ENCODE assay signal across 8 cellular contexts in genomic region chr6:116695398-116695797, GRCh38. TPM values are rescaled to one million over a fixed set of nuclear protein-coding genes. Genes with fewer than 3 reads are reported as not detected.
DNase-seq lines count a peak whose midpoint lies in the region; ATAC-seq and TF ChIP-seq lines count a peak whose summit lies in the region.

No MANE protein-coding gene starts in this region.

- H3K36me3 ChIP-seq in tibial nerve (peaks cover 0 to 36% (median 0%) of the 10 kb centered on the region in 3 donors), sigmoid colon (peaks cover 0 to 29% (median 0%) of the 10 kb centered on the region in 4 donors), GM23248 (ENCODE audit: low read depth) (0 out of 2 replicates have a peak, but pooled peaks cover 5% of the 10 kb centered on the region)

- H3K27ac ChIP-seq in tibial nerve (no peak overlapping the region), sigmoid colon (no peak overlapping the region), GM23248 (no peak overlapping the region)

- ATAC-seq in HG02763 (IDR thresholded peaks at IDR 0.05; ENCODE audit: unreplicated experiment) = peak; percentile 87

- peak overlapping the region; percentile 35 for H3K27ac Mint-ChIP-seq in activated naive CD8-positive, alpha-beta T cell
- H3K27ac Mint-ChIP-seq in activated naive CD8-positive, alpha-beta T cell treated with anti-CD3 and anti-CD28 coated beads for 36 hours = no peak overlapping the region

- TF ChIP-seq CTCF in tibial nerve (IDR thresholded peaks at IDR 0.05) = no peak
- TF ChIP-seq CTCF in sigmoid colon (IDR thresholded peaks at IDR 0.05) = no peak

- H3K9me3 ChIP-seq in tibial nerve = no peaks in the 10 kb centered on the region
- no peaks in the 10 kb centered on the region for H3K9me3 ChIP-seq in sigmoid colon
- no peaks in the 10 kb centered on the region for H3K9me3 ChIP-seq in GM23248 (ENCODE audit: low read depth)

- 0 out of 2 replicates have a peak, but pooled peaks cover 5% of the 10 kb centered on the region for H3K79me2 ChIP-seq in GM23248 (ENCODE audit: insufficient read depth)

- peaks cover 0 to 10% (median 0%) of the 10 kb centered on the region in 4 donors for H3K4me1 ChIP-seq in tibial nerve
- no peaks in the 10 kb centered on the region for H3K4me1 ChIP-seq in sigmoid colon
- no peaks in the 10 kb centered on the region for H3K4me1 ChIP-seq in GM23248 (ENCODE audit: insufficient read depth)

- H3K4me3 ChIP-seq in tibial nerve (no peak overlapping the region), sigmoid colon (no peak overlapping the region), GM23248 (no peak overlapping the region)

- no peaks in the 10 kb centered on the region for H4K20me1 ChIP-seq in GM23248 (ENCODE audit: insufficient read depth)

- no peak overlapping the region for H3K9ac ChIP-seq in GM23248

- H3K9me3 Mint-ChIP-seq in activated naive CD8-positive, alpha-beta T cell (ENCODE audit: low read depth) = no peaks in the 10 kb centered on the region
- H3K9me3 Mint-ChIP-seq in activated naive CD8-positive, alpha-beta T cell treated with anti-CD3 and anti-CD28 coated beads for 36 hours = peaks cover 2% of the 10 kb centered on the region

- no peak overlapping the region for H3K4me2 ChIP-seq in GM23248 (ENCODE audit: unreplicated experiment)

- intact Hi-C loops in sigmoid colon (cut with DNase I) = no loop called here

- no peaks in the 10 kb centered on the region for H3K9me2 ChIP-seq in GM23248 (ENCODE audit: insufficient read depth)

- peaks cover 13% of the 10 kb centered on the region for H3K36me3 Mint-ChIP-seq in activated naive CD8-positive, alpha-beta T cell
- H3K36me3 Mint-ChIP-seq in activated naive CD8-positive, alpha-beta T cell treated with anti-CD3 and anti-CD28 coated beads for 36 hours = peaks cover 47% of the 10 kb centered on the region

- H3K4me1 Mint-ChIP-seq in activated naive CD8-positive, alpha-beta T cell (ENCODE audit: low read depth) = peaks cover 43% of the 10 kb centered on the region
- peaks cover 32% of the 10 kb centered on the region for H3K4me1 Mint-ChIP-seq in activated naive CD8-positive, alpha-beta T cell treated with anti-CD3 and anti-CD28 coated beads for 36 hours

- no peak overlapping the region for H2AFZ ChIP-seq in GM23248

- no peak overlapping the region for H3K4me3 Mint-ChIP-seq in activated naive CD8-positive, alpha-beta T cell
- H3K4me3 Mint-ChIP-seq in activated naive CD8-positive, alpha-beta T cell treated with anti-CD3 and anti-CD28 coated beads for 36 hours = no peak overlapping the region

- H3F3A ChIP-seq in GM23248 (ENCODE audit: insufficient read depth) = no peaks in the 10 kb centered on the region

- no peak for DNase-seq in activated naive CD8-positive, alpha-beta T cell treated with anti-CD3 and anti-CD28 coated beads for 36 hours
- DNase-seq in NCI-H2029 treated with DMSO at 0.1 percent for 48 hours (lab: John Stamatoyannopoulos, UW) (peak; percentile 81), tibial nerve (ENCODE audit: low spot score in 2 of 2) (no peak), sigmoid colon (no peak), GM23248 (no peak), NCI-H446 treated with DMSO at 0.1 percent for 48 hours (lab: John Stamatoyannopoulos, UW) (no peak)

- in situ Hi-C loops in GM23248 (cut with MboI) = no loop called here

- TF ChIP-seq POLR2A in tibial nerve (IDR thresholded peaks at IDR 0.05) = no peak
- TF ChIP-seq POLR2A in sigmoid colon (IDR thresholded peaks at IDR 0.05) = no peak

- no peaks in the 10 kb centered on the region for H3K27me3 Mint-ChIP-seq in activated naive CD8-positive, alpha-beta T cell
- H3K27me3 Mint-ChIP-seq in activated naive CD8-positive, alpha-beta T cell treated with anti-CD3 and anti-CD28 coated beads for 36 hours = no peaks in the 10 kb centered on the region

- TF ChIP-seq EP300 in tibial nerve (IDR thresholded peaks at IDR 0.05) (no peak), sigmoid colon (IDR thresholded peaks at IDR 0.05) (no peak)

- 56 to 74% methylated on average over 2 of the region's 2 CpGs for WGBS in tibial nerve, 2 donors
- WGBS in sigmoid colon, 2 donors = 59% methylated on average over 2 of the region's 2 CpGs
- 94 to 99% methylated on average over 2 of the region's 2 CpGs for WGBS in GM23248 (ENCODE audit: low coverage in 1 of 2, low lambda C conversion rate in 2 of 2, missing lambda C conversion rate in 2 of 2), 2 experiments

- H3K27me3 ChIP-seq in tibial nerve (no peaks in the 10 kb centered on the region), sigmoid colon (no peaks in the 10 kb centered on the region), GM23248 (replicated peaks; ENCODE audit: insufficient read depth) (no peaks in the 10 kb centered on the region)

RNA-seq across cellular contexts. Expression of gene KPNA5, which starts 14.4 kb away (rescaled TPM):
- total RNA-seq in activated naive CD8-positive, alpha-beta T cell treated with anti-CD3 and anti-CD28 coated beads for 36 hours = 10 to 100 TPM in 1 of 2 experiments, 1 to 10 TPM in 1; 9.0 to 11.5 TPM
- total RNA-seq in tibial nerve = 10 to 100 TPM; 10.2 to 21.0 (median 12.2) TPM
- total RNA-seq in sigmoid colon = 10 to 100 TPM; 13.0 to 22.4 (median 15.1) TPM
- polyA plus RNA-seq in sigmoid colon = 1 to 10 TPM in 2 of 3 donors, under 1 TPM in 1; 0.60 to 2.6 (median 1.2) TPM
- total RNA-seq in GM23248 (2014; rRNA removed; shearing (Covaris generic)) = 3.4 and 6.3 TPM in 2 replicates
- polyA plus RNA-seq in GM23248 (2016; fragmentation: Nextera tagmentation; extraction: Ambion mirVana) = 2.4 and 2.9 TPM in 2 replicates

RNA-seq across cellular contexts. Expression of gene ZUP1, which starts 26.8 kb away (rescaled TPM):
- total RNA-seq in activated naive CD8-positive, alpha-beta T cell treated with anti-CD3 and anti-CD28 coated beads for 36 hours = 10 to 100 TPM; 22.4 to 24.5 TPM
- total RNA-seq in tibial nerve (10 to 100 TPM in 2 of 4 donors, 1 to 10 TPM in 2; 4.2 to 16.8 (median 7.8) TPM), sigmoid colon (10 to 100 TPM in 1 of 4 donors, 1 to 10 TPM in 3; 6.5 to 10.5 (median 8.6) TPM)
- polyA plus RNA-seq in sigmoid colon (1 to 10 TPM; 1.8 to 7.9 (median 7.6) TPM), GM23248 (2016; fragmentation: Nextera tagmentation; extraction: Ambion mirVana) (9.5 and 9.8 TPM in 2 replicates)
- 11.9 and 15.5 TPM in 2 replicates for total RNA-seq in GM23248 (2014; rRNA removed; shearing (Covaris generic))
